In genomic region chr12:80142640-80143039, GRCh38 we compare ENCODE assay signal across 17 cellular contexts. TPM values are rescaled to one million over a fixed set of nuclear protein-coding genes. Genes with fewer than 3 reads are reported as not detected.
"Had no signal": no experiment of that assay in that cellular context is flagged by ENCODE, and none has a peak within 500 bp of the region (broad histone marks: within the 10 kb centered on the region; RNA-seq: fewer than 3 reads in every experiment).

No MANE protein-coding gene starts in this region.

- DNase-seq: activated naive CD4-positive, alpha-beta T cell; cerebellar nuclear complex; endodermal cell; esophagus squamous epithelium; heart left ventricle; nucleus accumbens; right cardiac atrium; T-cell; testis; trophoblast cell; uterus had no signal

- H3K36me3 Mint-ChIP-seq: memory B cell, T-cell had no signal

- H3K27ac Mint-ChIP-seq: activated T-helper 2 cell treated with anti-CD3 and anti-CD28 coated beads, Interferon-gamma antibody, Interleukin-2, Interleukin-4, amounts not matched to agents 10 μg/mL and 5 μg/mL and 100 μg/mL, durations not matched to agents 14 hours and 24 hours and 36 hours; endodermal cell; memory B cell; T-cell; T-helper 2 cell treated with Interferon-gamma antibody and Interleukin-4, amounts not matched to agents 5 μg/mL and 100 μg/mL, for 36 hours had no signal

- H3K4me3 Mint-ChIP-seq: endodermal cell; memory B cell; T-cell; T-helper 2 cell treated with Interferon-gamma antibody and Interleukin-4, amounts not matched to agents 5 μg/mL and 100 μg/mL, for 36 hours had no signal

- H3K4me1 Mint-ChIP-seq: T-cell had no signal

- H3K9me3 Mint-ChIP-seq: memory B cell; T-helper 2 cell treated with Interferon-gamma antibody and Interleukin-4, amounts not matched to agents 5 μg/mL and 100 μg/mL, for 36 hours had no signal

- ATAC-seq: activated CD4-positive, CD25-positive, alpha-beta regulatory T cell treated with anti-CD3 and anti-CD28 coated beads, Interleukin-2, amount 50 U/mL, for 24 hours; gastroesophageal sphincter; heart left ventricle; right cardiac atrium; T-cell had no signal

RNA-seq across cellular contexts. Expression of gene OTOGL, which starts 43.3 kb away (rescaled TPM):
- total RNA-seq: mononuclear cell, T-cell had no signal
